In genomic region chrX:109732780-109733657, GRCh38 we compare ENCODE assay signal across 8 cellular contexts. TPM values are rescaled to one million over a fixed set of nuclear protein-coding genes. Genes with fewer than 3 reads are reported as not detected.
DNase-seq lines count a peak whose midpoint lies in the region; ATAC-seq, FAIRE-seq and TF ChIP-seq lines count a peak whose summit lies in the region.

Gene ACSL4 (minus strand): TSS chrX:109733257. CDS start chrX:109683363, 49,894 bp downstream.

- H3K27me3 ChIP-seq in prostate gland (replicated peaks; ENCODE audit: insufficient read depth) (no peaks in the 10 kb centered on the region), upper lobe of right lung (no peaks in the 10 kb centered on the region)

- H3K4me1 Mint-ChIP-seq in T-helper 17 cell, result peaks cover 19% of the 10 kb centered on the region

- ATAC-seq in HG02798 (IDR thresholded peaks at IDR 0.05; ENCODE audit: poor library complexity, unreplicated experiment) (peak; percentile 91), T-helper 17 cell (peak; percentile 93), left cardiac atrium (peak; percentile 99), upper lobe of right lung (peak; percentile 99)

- TF ChIP-seq CTCF in prostate gland (IDR thresholded peaks at IDR 0.05) (no peak), upper lobe of right lung (IDR thresholded peaks at IDR 0.05) (no peak)

- DNase-seq in GM12891 (ENCODE audit: insufficient read length, low spot score), result peak; percentile 53
- peak; percentile 47 for DNase-seq in NCI-H1694 (lab: John Stamatoyannopoulos, UW)
- peak; percentile 76 to 81 (median 81) for DNase-seq in T-helper 17 cell
- DNase-seq in amniotic stem cell (lab: John Stamatoyannopoulos, UW), result peak; percentile 59
- peak; percentile 91 for DNase-seq in left cardiac atrium
- DNase-seq in prostate gland (ENCODE audit: low spot score), result peak; percentile 79
- DNase-seq in upper lobe of right lung, result peak; percentile 96

- 0% methylated on average over 27 of the region's 94 CpGs for WGBS in prostate gland

- H3K9me3 ChIP-seq in T-helper 17 cell (ENCODE audit: control insufficient read depth, low read length, poor library complexity, severe bottlenecking) (no peaks in the 10 kb centered on the region), prostate gland (no peaks in the 10 kb centered on the region), upper lobe of right lung (no peaks in the 10 kb centered on the region)

- peak within 1 kb of the TSS; percentile 48 to 49 for H3K4me3 ChIP-seq in prostate gland
- H3K4me3 ChIP-seq in upper lobe of right lung, result peak within 1 kb of the TSS; percentile 67

- H3K4me1 ChIP-seq in prostate gland (replicated peaks) (no peaks in the 10 kb centered on the region), upper lobe of right lung (no peaks in the 10 kb centered on the region)

- TF ChIP-seq POLR2A in GM12891 (IDR thresholded peaks at IDR 0.05; ENCODE audit: low read depth, low read length), result peak; percentile 58
- TF ChIP-seq POLR2A in prostate gland (IDR thresholded peaks at IDR 0.05), result peak; percentile 67

- H3K27me3 Mint-ChIP-seq in T-helper 17 cell, result no peaks in the 10 kb centered on the region

- intact Hi-C loops in left cardiac atrium (cut with DNase I), result no loop called here
- intact Hi-C loops in prostate gland (cut with DNase I), result loop anchor here (5.0 to 10.0 kb wide), 2 partner anchors 196 to 582 kb away; partner anchors contain the start of genes AMMECR1 and NXT2
- intact Hi-C loops in upper lobe of right lung (cut with DNase I), result no loop called here

- peak within 1 kb of the TSS; percentile 98 for H3K4me3 Mint-ChIP-seq in T-helper 17 cell

- H3K27ac ChIP-seq in prostate gland (peak within 1 kb of the TSS; percentile 71 to 76), upper lobe of right lung (peak within 1 kb of the TSS; percentile 87)

- peak within 1 kb of the TSS; percentile 98 for H3K27ac Mint-ChIP-seq in T-helper 17 cell

- H3K36me3 ChIP-seq in prostate gland, result no peaks in the 10 kb centered on the region
- H3K36me3 ChIP-seq in upper lobe of right lung, result no peaks in the 10 kb centered on the region

- peaks cover 2% of the 10 kb centered on the region for H3K36me3 Mint-ChIP-seq in T-helper 17 cell (ENCODE audit: low read depth)

- peak; percentile 70 for FAIRE-seq in GM12891 (lab: Jason Lieb, UNC)

TF ChIP-seq in GM12891, 5 proteins besides CTCF, POLR2A, EP300 and RAD21:
- peak; percentile 53; the same call in 1 of the 2 replicates for TF ChIP-seq POLR2AphosphoS5 (IDR thresholded peaks at IDR 0.05; ENCODE audit: low read depth, low read length)
- TF ChIP-seq TAF1 (IDR thresholded peaks at IDR 0.05; ENCODE audit: low read depth, low read length), result 0 out of 2 replicates have a peak, but pooled peaks have one; percentile 7
- no peak for TF ChIP-seq PAX5 (IDR thresholded peaks at IDR 0.05; ENCODE audit: insufficient read depth, low read length, severe bottlenecking)
- no peak for TF ChIP-seq POU2F2 (IDR thresholded peaks at IDR 0.05; ENCODE audit: low read depth, low read length)

RNA-seq across cellular contexts. Expression of gene ACSL4, which starts in this region (rescaled TPM):
- 13.1 TPM for polyA plus RNA-seq in GM12891 (2012; ENCODE audit: low read depth, missing spikeins)
- total RNA-seq in T-helper 17 cell, result 10 to 100 TPM; 13.6 to 19.5 TPM
- total RNA-seq in left cardiac atrium, result 10 to 100 TPM; 34.8 to 69.2 TPM
- total RNA-seq in prostate gland, result 100 to 1,000 TPM in 1 of 2 donors, 10 to 100 TPM in 1; 22.9 to 118 TPM
- 140 TPM for total RNA-seq in upper lobe of right lung

Comparison
In these comparisons a context has a peak if more than half of its experiments do, and no peak if none do; other contexts are left out.
1. Peak in every context shown above with its lines: DNase-seq, ATAC-seq, H3K4me3 ChIP-seq and H3K27ac ChIP-seq.